In the genomic region with DNA sequence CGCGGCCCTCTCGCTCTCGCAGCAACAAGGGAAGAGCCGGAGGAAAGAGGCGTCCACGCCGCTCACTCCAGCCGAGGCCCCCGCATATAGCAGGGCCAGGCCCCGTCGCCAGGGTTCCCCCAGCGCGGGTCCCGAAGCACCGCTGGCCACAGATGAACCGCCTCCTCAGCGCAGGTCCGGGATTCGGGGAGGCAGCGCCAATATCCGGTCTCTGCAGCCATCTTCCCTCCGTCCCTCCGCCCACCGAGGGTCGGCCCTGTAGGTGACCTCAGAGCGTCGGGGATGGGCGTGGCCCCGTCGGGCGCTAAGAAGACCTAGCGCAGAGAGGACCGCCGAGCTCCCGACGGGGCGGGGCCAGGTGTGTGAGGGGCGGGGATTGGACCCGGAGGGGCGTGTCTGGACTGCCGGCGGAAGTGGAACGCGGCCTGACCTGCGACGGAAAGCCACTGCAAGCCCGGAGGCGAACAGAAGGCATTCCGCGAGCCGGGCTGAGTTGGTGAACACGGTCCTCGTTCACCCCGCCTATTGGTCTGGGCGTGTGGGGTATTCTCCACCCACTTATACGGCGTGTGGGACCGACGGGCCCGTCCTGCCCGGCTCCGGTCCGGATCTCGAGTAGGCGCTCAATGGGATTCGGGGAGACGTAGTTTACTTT, we compare ENCODE assay signal across 8 cellular contexts. TPM values are rescaled to one million over a fixed set of nuclear protein-coding genes. Genes with fewer than 3 reads are reported as not detected.
DNase-seq lines count a peak whose midpoint lies in the region; ATAC-seq and TF ChIP-seq lines count a peak whose summit lies in the region.

No MANE protein-coding gene starts in this region.

- peak overlapping the region; percentile 96 to 99 for H3K27ac Mint-ChIP-seq in activated naive CD4-positive, alpha-beta T cell treated with anti-CD3 and anti-CD28 coated beads, Interleukin-2, amount 50 U/mL, for 72 hours

- H3K9ac ChIP-seq in SK-N-SH = peak overlapping the region; percentile 94

- TF ChIP-seq CTCF in GM10248 (IDR thresholded peaks at IDR 0.05; ENCODE audit: control extremely low read depth, extremely low read depth, low read depth, missing control alignments) (no peak), SK-N-SH (IDR thresholded peaks at IDR 0.05) (no peak)

- peak overlapping the region; percentile 87 for H3K4me2 ChIP-seq in SK-N-SH

- peaks cover 16 to 17% of the 10 kb centered on the region in 2 donors for H3K9me3 Mint-ChIP-seq in activated naive CD4-positive, alpha-beta T cell treated with anti-CD3 and anti-CD28 coated beads, Interleukin-2, amount 50 U/mL, for 72 hours

- H3K36me3 Mint-ChIP-seq in activated naive CD4-positive, alpha-beta T cell treated with anti-CD3 and anti-CD28 coated beads, Interleukin-2, amount 50 U/mL, for 72 hours = peaks cover 50 to 55% of the 10 kb centered on the region in 2 donors

- ATAC-seq in HG02610 (IDR thresholded peaks at IDR 0.05; ENCODE audit: unreplicated experiment) = peak; percentile 96
- peak; percentile 94 to 96 for ATAC-seq in activated naive CD4-positive, alpha-beta T cell treated with anti-CD3 and anti-CD28 coated beads, Interleukin-2, amount 50 U/mL, for 72 hours

- H3K9me2 ChIP-seq in SK-N-SH = no peaks in the 10 kb centered on the region

- peak; percentile 99 for DNase-seq in GM10248 (ENCODE audit: extremely low spot score)
- peak; percentile 92 for DNase-seq in NCI-H1092 (lab: John Stamatoyannopoulos, UW)
- peak; percentile 98 for DNase-seq in SK-N-SH
- DNase-seq in activated naive CD4-positive, alpha-beta T cell treated with anti-CD3 and anti-CD28 coated beads, Interleukin-2, amount 50 U/mL, for 72 hours (ENCODE audit: low spot score in 2 of 2) = peak; percentile 100
- DNase-seq in glomerular endothelial cell (ENCODE audit: extremely low read depth, low read depth, low spot score) = peak; percentile 39
- DNase-seq in occipital lobe (lab: John Stamatoyannopoulos, UW) = peak; percentile 74

- H3F3A ChIP-seq in SK-N-SH (replicated peaks; ENCODE audit: insufficient read depth) = peaks cover 18% of the 10 kb centered on the region

- TF ChIP-seq EP300 in SK-N-SH (IDR thresholded peaks at IDR 0.05; ENCODE audit: borderline replicate concordance in 1 of 2, low read depth in 1 of 2, low read length in 1 of 2) = no peak

- CTCF ChIA-PET in GM10248 (lab: Yijun Ruan, JAX) = interaction anchor here (1.1 to 2.8 kb wide), 7 partner anchors 9 to 70 kb away, joined by 3 to 16 read pairs (median 5); a partner anchor contains a TSS
- CTCF ChIA-PET in SK-N-SH (lab: Yijun Ruan, JAX) = interaction anchor here (1.2 to 2.7 kb wide), 3 partner anchors 70 to 71 kb away, joined by 4 to 11 read pairs (median 6); no protein-coding TSS in a partner anchor

- peaks cover 33% of the 10 kb centered on the region for H3K79me2 ChIP-seq in SK-N-SH (ENCODE audit: insufficient read depth)

- H3K4me3 ChIP-seq in SK-N-SH (ENCODE audit: low read depth in 2 of 2, low read length in 1 of 2) = peak overlapping the region; percentile 95 to 98

- 1% methylated on average over 30 of the region's 68 CpGs for WGBS in SK-N-SH (ENCODE audit: low lambda C conversion rate)

- POLR2A ChIA-PET in GM10248 (lab: Yijun Ruan, JAX) = interaction anchor here (0.5 to 1.6 kb wide), 13 partner anchors 8 to 253 kb away, joined by 3 to 12 read pairs (median 3); no protein-coding TSS in a partner anchor
- POLR2A ChIA-PET in SK-N-SH (lab: Yijun Ruan, JAX) = interaction anchor here (0.8 to 1.6 kb wide), 3 partner anchors 13 to 27 kb away, joined by 3 to 12 read pairs (median 7); a partner anchor contains a TSS

- H3K4me1 ChIP-seq in SK-N-SH (ENCODE audit: control insufficient read depth in 1 of 2, insufficient read depth in 2 of 2, low read depth in 1 of 2, low read length in 1 of 2) = no peaks in the 10 kb centered on the region; a peak in 2 of 4 replicates

- H3K36me3 ChIP-seq in SK-N-SH (replicated peaks in 1 of 2; ENCODE audit: control insufficient read depth in 1 of 2, insufficient read depth in 2 of 2, low read length in 1 of 2) = peaks cover 5 to 23% of the 10 kb centered on the region in 2 experiments

- H2AFZ ChIP-seq in SK-N-SH (ENCODE audit: low read depth) = peak overlapping the region; percentile 99

- no peaks in the 10 kb centered on the region for H4K20me1 ChIP-seq in SK-N-SH (ENCODE audit: insufficient read depth)

- H3K9me3 ChIP-seq in SK-N-SH = 0 out of 2 replicates have a peak, but pooled peaks cover 3% of the 10 kb centered on the region

- no peaks in the 10 kb centered on the region for H3K27me3 ChIP-seq in SK-N-SH (ENCODE audit: insufficient read depth)

- peak overlapping the region; percentile 88 to 96 for H3K27ac ChIP-seq in SK-N-SH (ENCODE audit: low read depth in 2 of 2, low read length in 1 of 2)
- H3K27ac ChIP-seq in temporal lobe (ENCODE audit: low read depth, low read length) = peak overlapping the region; percentile 65

- no peak for TF ChIP-seq RAD21 in SK-N-SH (IDR thresholded peaks at IDR 0.05; ENCODE audit: low read length)

TF ChIP-seq in SK-N-SH, 30 proteins besides CTCF, POLR2A, EP300 and RAD21 (continues in another document):
- TF ChIP-seq FOXM1 (IDR thresholded peaks at IDR 0.05; ENCODE audit: low read depth) (no peak), GABPA (IDR thresholded peaks at IDR 0.05; ENCODE audit: low read depth) (peak; percentile 66), ELF1 (IDR thresholded peaks at IDR 0.05) (peak; percentile 45; the same call in 1 of the 2 replicates), NRF1 (IDR thresholded peaks at IDR 0.05; ENCODE audit: low read depth, low read length) (peak; percentile 1; the same call in 1 of the 2 replicates), POLR2AphosphoS5 (IDR thresholded peaks at IDR 0.05; ENCODE audit: low read depth, low read length) (peak; percentile 88), CHD2 (IDR thresholded peaks at IDR 0.05; ENCODE audit: low read length, partially characterized antibody) (peak; percentile 8), RCOR1 (IDR thresholded peaks at IDR 0.05; ENCODE audit: low read length) (no peak), YY1 (IDR thresholded peaks at IDR 0.05; ENCODE audit: low read depth) (peak; percentile 85), TAF1 (IDR thresholded peaks at IDR 0.05; ENCODE audit: borderline replicate concordance, low read depth, low read length) (peak; percentile 61), RXRA (IDR thresholded peaks at IDR 0.05; ENCODE audit: borderline replicate concordance, low read depth) (no peak), MXI1 (IDR thresholded peaks at IDR 0.05; ENCODE audit: low read depth, low read length) (peak; percentile 57; the same call in 1 of the 2 replicates), FOSL2 (IDR thresholded peaks at IDR 0.05; ENCODE audit: borderline replicate concordance, low read depth) (no peak)
- TF ChIP-seq, protein P1, sequence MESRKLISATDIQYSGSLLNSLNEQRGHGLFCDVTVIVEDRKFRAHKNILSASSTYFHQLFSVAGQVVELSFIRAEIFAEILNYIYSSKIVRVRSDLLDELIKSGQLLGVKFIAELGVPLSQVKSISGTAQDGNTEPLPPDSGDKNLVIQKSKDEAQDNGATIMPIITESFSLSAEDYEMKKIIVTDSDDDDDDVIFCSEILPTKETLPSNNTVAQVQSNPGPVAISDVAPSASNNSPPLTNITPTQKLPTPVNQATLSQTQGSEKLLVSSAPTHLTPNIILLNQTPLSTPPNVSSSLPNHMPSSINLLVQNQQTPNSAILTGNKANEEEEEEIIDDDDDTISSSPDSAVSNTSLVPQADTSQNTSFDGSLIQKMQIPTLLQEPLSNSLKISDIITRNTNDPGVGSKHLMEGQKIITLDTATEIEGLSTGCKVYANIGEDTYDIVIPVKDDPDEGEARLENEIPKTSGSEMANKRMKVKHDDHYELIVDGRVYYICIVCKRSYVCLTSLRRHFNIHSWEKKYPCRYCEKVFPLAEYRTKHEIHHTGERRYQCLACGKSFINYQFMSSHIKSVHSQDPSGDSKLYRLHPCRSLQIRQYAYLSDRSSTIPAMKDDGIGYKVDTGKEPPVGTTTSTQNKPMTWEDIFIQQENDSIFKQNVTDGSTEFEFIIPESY (IDR thresholded peaks at IDR 0.05; ENCODE audit: borderline replicate concordance, low read depth) = 0 out of 2 replicates have a peak, but pooled peaks have one; percentile 21
- TF ChIP-seq, protein P2, sequence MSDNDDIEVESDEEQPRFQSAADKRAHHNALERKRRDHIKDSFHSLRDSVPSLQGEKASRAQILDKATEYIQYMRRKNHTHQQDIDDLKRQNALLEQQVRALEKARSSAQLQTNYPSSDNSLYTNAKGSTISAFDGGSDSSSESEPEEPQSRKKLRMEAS (IDR thresholded peaks at IDR 0.05; ENCODE audit: low read depth) = peak; percentile 65; the same call in 1 of the 2 replicates

RNA-seq across cellular contexts. Expression of a gene that starts 26.8 kb away (rescaled TPM):
- 21.1 and 21.9 TPM in 2 replicates for polyA plus RNA-seq in SK-N-SH (2012; rRNA removed)
- 24.4 and 25.3 TPM in 2 replicates for polyA plus RNA-seq in SK-N-SH (2012; cell fraction: cytosol; rRNA removed)
- 9.3 and 9.7 TPM in 2 replicates for polyA plus RNA-seq in SK-N-SH (2012; cell fraction: nucleus; rRNA removed)
- 10 to 100 TPM; 23.4 to 40.9 TPM for total RNA-seq in activated naive CD4-positive, alpha-beta T cell treated with anti-CD3 and anti-CD28 coated beads, Interleukin-2, amount 50 U/mL, for 72 hours
- total RNA-seq in glomerular endothelial cell (3.8 and 18.7 TPM in 2 replicates), occipital lobe (5.5 TPM), temporal lobe (6.9 TPM)

RNA-seq across cellular contexts. Expression of a gene that starts 47.4 kb away (rescaled TPM):
- polyA plus RNA-seq in SK-N-SH (2012; rRNA removed) = 0.08 and 0.16 TPM in 2 replicates
- 0.05 and 0.06 TPM in 2 replicates for polyA plus RNA-seq in SK-N-SH (2012; cell fraction: cytosol; rRNA removed)
- 0.11 TPM in 1 of 2 replicates, not detected in the other for polyA plus RNA-seq in SK-N-SH (2012; cell fraction: nucleus; rRNA removed)
- total RNA-seq in activated naive CD4-positive, alpha-beta T cell treated with anti-CD3 and anti-CD28 coated beads, Interleukin-2, amount 50 U/mL, for 72 hours = 10 to 100 TPM; 50.4 to 79.8 TPM
- total RNA-seq in glomerular endothelial cell (not detected in 2 replicates), occipital lobe (0.94 TPM), temporal lobe (0.49 TPM)

Comparison
In these comparisons a context has a peak if more than half of its experiments do, and no peak if none do; other contexts are left out.
1. Peak in every context shown above with its lines: DNase-seq, ATAC-seq, H3K4me3 ChIP-seq and H3K27ac ChIP-seq.
2. DNase-seq: peak in every context shown above with its lines; median percentile 100 in activated naive CD4-positive, alpha-beta T cell treated with anti-CD3 and anti-CD28 coated beads, Interleukin-2, amount 50 U/mL, for 72 hours; 99 in GM10248; 98 in SK-N-SH; 92 in NCI-H1092; 74 in occipital lobe; 39 in glomerular endothelial cell.
3. RNA of a gene that starts 47.4 kb away (total RNA-seq): 50.4 to 79.8 TPM in activated naive CD4-positive, alpha-beta T cell treated with anti-CD3 and anti-CD28 coated beads, Interleukin-2, amount 50 U/mL, for 72 hours; 0.94 TPM in occipital lobe (single experiment), 0.49 TPM in temporal lobe (single experiment) and not detected in glomerular endothelial cell; every median in the first group is over 10 times any median in the second.